ENCODE assay signal across 10 cellular contexts in the genomic region with DNA sequence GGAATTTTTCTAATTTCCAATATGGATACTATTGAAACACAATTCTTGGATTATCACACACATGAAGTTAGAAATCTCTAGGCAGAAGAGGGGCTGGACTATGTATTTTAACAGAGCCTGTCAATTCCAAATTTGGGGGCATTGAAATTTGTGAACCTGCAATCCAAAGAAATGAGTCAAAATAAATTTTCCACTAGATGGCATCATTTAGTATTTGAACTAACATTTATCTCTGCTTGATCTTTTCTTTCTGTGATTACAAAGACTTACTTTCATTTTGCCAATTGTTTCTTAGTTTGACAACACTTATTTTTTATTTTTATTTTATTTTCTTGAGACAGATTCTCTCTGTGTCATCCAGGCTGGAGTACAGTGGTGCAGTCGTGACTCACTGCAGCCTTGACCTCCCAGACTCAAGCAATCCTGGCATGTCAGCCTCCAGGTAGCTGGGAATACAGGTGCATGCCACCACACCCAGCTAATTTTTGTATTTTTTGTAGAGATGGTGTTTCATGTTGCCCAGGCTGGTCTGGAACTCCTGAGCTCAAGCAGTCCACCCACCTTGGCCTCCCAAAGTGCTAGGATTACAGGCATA. TPM values are rescaled to one million over a fixed set of nuclear protein-coding genes. Genes with fewer than 3 reads are reported as not detected.
DNase-seq lines count a peak whose midpoint lies in the region; ATAC-seq and TF ChIP-seq lines count a peak whose summit lies in the region.
"Had no signal": no experiment of that assay in that cellular context is flagged by ENCODE, and none has a peak within 500 bp of the region (broad histone marks: within the 10 kb centered on the region; RNA-seq: fewer than 3 reads in every experiment).

No MANE protein-coding gene starts in this region.

- H3K79me2 ChIP-seq in MM.1S (ENCODE audit: low read length) (peaks cover 21% of the 10 kb centered on the region), neural cell (replicated peaks; ENCODE audit: insufficient read depth, low read length) (peaks cover 19% of the 10 kb centered on the region)

- DNase-seq in NCI-H1694 treated with DMSO at 0.1 percent for 48 hours (lab: John Stamatoyannopoulos, UW) (peak; percentile 17), NCI-H1694 (lab: John Stamatoyannopoulos, UW) (no peak), MM.1S (peak; percentile 43), retina (no peak)
- DNase-seq in effector memory CD4-positive, alpha-beta T cell = no peak
- DNase-seq: testis had no signal

- H3K4me1 Mint-ChIP-seq in brain = peaks cover 41% of the 10 kb centered on the region

- peak; percentile 68 for TF ChIP-seq RAD21 in neural cell (conservative IDR thresholded peaks at IDR 0.05)

- peak; percentile 36 for TF ChIP-seq CTCF in MM.1S (IDR thresholded peaks at IDR 0.05; ENCODE audit: low read length)
- TF ChIP-seq CTCF in brain (conservative IDR thresholded peaks at IDR 0.05) = peak; percentile 53 to 61
- TF ChIP-seq CTCF in neural cell (IDR thresholded peaks at IDR 0.05; ENCODE audit: poor library complexity, severe bottlenecking) = peak; percentile 64

- peaks cover 6% of the 10 kb centered on the region for H3K27me3 Mint-ChIP-seq in brain
- H3K27me3 Mint-ChIP-seq: CD8-positive, alpha-beta memory T cell had no signal

- H3K4me3 ChIP-seq in MM.1S (ENCODE audit: low read length) = no peak overlapping the region
- H3K4me3 ChIP-seq in neural cell (ENCODE audit: low read length) = no peak overlapping the region
- no peak overlapping the region for H3K4me3 ChIP-seq in effector memory CD4-positive, alpha-beta T cell (ENCODE audit: insufficient read depth, low read depth, low read length, poor library complexity, severe bottlenecking)
- H3K4me3 ChIP-seq: testis had no signal

- H3K9ac ChIP-seq in MM.1S (ENCODE audit: low read length) (no peak overlapping the region), neural cell (ENCODE audit: low read length) (no peak overlapping the region)

- H3K27ac ChIP-seq in MM.1S (ENCODE audit: low read length) = no peak overlapping the region
- no peak overlapping the region for H3K27ac ChIP-seq in neural cell (ENCODE audit: low read length)
- H3K27ac ChIP-seq in effector memory CD4-positive, alpha-beta T cell (ENCODE audit: insufficient read depth, low read length, poor library complexity, severe bottlenecking) = no peak overlapping the region
- H3K27ac ChIP-seq: testis had no signal

- peak overlapping the region; percentile 31 to 99 (median 47) for H3K27ac Mint-ChIP-seq in brain

- H3K4me2 ChIP-seq in MM.1S (ENCODE audit: low read depth, low read length) = peak overlapping the region; percentile 8; the same call in 1 of the 2 replicates
- H3K4me2 ChIP-seq in neural cell (ENCODE audit: low read length) = no peak overlapping the region

- H3K27me3 ChIP-seq in MM.1S (replicated peaks; ENCODE audit: insufficient read depth, low read length) (no peaks in the 10 kb centered on the region), neural cell (ENCODE audit: insufficient read depth, low read depth, low read length) (no peaks in the 10 kb centered on the region)
- no peaks in the 10 kb centered on the region for H3K27me3 ChIP-seq in effector memory CD4-positive, alpha-beta T cell (replicated peaks; ENCODE audit: control insufficient read depth, insufficient read depth, low read length, poor library complexity, severe bottlenecking)
- H3K27me3 ChIP-seq: testis had no signal

- H3K4me1 ChIP-seq in MM.1S (ENCODE audit: low read length) = peaks cover 19% of the 10 kb centered on the region
- peaks cover 5% of the 10 kb centered on the region for H3K4me1 ChIP-seq in effector memory CD4-positive, alpha-beta T cell (ENCODE audit: control insufficient read depth, insufficient read depth, low read length, poor library complexity, severe bottlenecking)

- H2AFZ ChIP-seq in MM.1S (ENCODE audit: low read length) (no peak overlapping the region), neural cell (ENCODE audit: low read depth, low read length) (no peak overlapping the region)

- H3F3A ChIP-seq in MM.1S (ENCODE audit: insufficient read depth, low read length) (peaks cover 11% of the 10 kb centered on the region), neural cell (ENCODE audit: insufficient read depth, low read length, poor library complexity, severe bottlenecking) (no peaks in the 10 kb centered on the region)

- H3K9me2 ChIP-seq in MM.1S (replicated peaks; ENCODE audit: insufficient read depth, low read length) (no peaks in the 10 kb centered on the region), neural cell (ENCODE audit: insufficient read depth, low read length) (no peaks in the 10 kb centered on the region)

- peak overlapping the region; percentile 31 to 81 (median 44) for H3K4me3 Mint-ChIP-seq in brain

- H3K36me3 ChIP-seq in MM.1S (replicated peaks; ENCODE audit: insufficient read depth, low read length) (no peaks in the 10 kb centered on the region; the same call in 1 of the 2 replicates), neural cell (ENCODE audit: insufficient read depth, low read length) (no peaks in the 10 kb centered on the region)
- no peaks in the 10 kb centered on the region for H3K36me3 ChIP-seq in effector memory CD4-positive, alpha-beta T cell (ENCODE audit: control insufficient read depth, insufficient read depth, low read length)

- H3K9me3 ChIP-seq in MM.1S (replicated peaks; ENCODE audit: insufficient read depth, low read length) = no peaks in the 10 kb centered on the region
- no peaks in the 10 kb centered on the region for H3K9me3 ChIP-seq in neural cell (ENCODE audit: low read length)
- no peaks in the 10 kb centered on the region for H3K9me3 ChIP-seq in effector memory CD4-positive, alpha-beta T cell (ENCODE audit: control insufficient read depth, low read length)
- H3K9me3 ChIP-seq: testis had no signal

- no peak for TF ChIP-seq EP300 in neural cell (conservative IDR thresholded peaks at IDR 0.05; ENCODE audit: poor library complexity, severe bottlenecking)

- H3K36me3 Mint-ChIP-seq in brain = peaks cover under 1% of the 10 kb centered on the region

- H4K20me1 ChIP-seq in MM.1S (ENCODE audit: insufficient read depth, low read length) = no peaks in the 10 kb centered on the region
- no peaks in the 10 kb centered on the region for H4K20me1 ChIP-seq in neural cell (ENCODE audit: insufficient read depth)

- no peaks in the 10 kb centered on the region for H3K9me3 Mint-ChIP-seq in brain
- H3K9me3 Mint-ChIP-seq: CD8-positive, alpha-beta memory T cell had no signal

- no peak for ATAC-seq in GM18907 (IDR thresholded peaks at IDR 0.05; ENCODE audit: unreplicated experiment)

TF ChIP-seq in neural cell, 6 proteins besides CTCF, POLR2A, EP300 and RAD21:
- TF ChIP-seq POLR2AphosphoS5 (IDR thresholded peaks at IDR 0.05) = no peak
- peak; percentile 72 for TF ChIP-seq SMC3 (conservative IDR thresholded peaks at IDR 0.05; ENCODE audit: poor library complexity)

RNA-seq across cellular contexts. Expression of gene PYURF, which starts 2.7 kb away (rescaled TPM):
- polyA plus RNA-seq in brain (ENCODE audit: insufficient read depth, low read depth, low replicate concordance) (40.8 TPM), neural cell (251 and 287 TPM in 2 replicates)
- polyA minus RNA-seq in neural cell = 74.2 and 81.1 TPM in 2 replicates

Comparison
In these comparisons a context has a peak if more than half of its experiments do, and no peak if none do; other contexts are left out.
1. DNase-seq: peak in NCI-H1694 treated with DMSO at 0.1 percent for 48 hours (single experiment) and MM.1S (single experiment); none in NCI-H1694 (single experiment), retina (single experiment) and effector memory CD4-positive, alpha-beta T cell (0 of 3).
2. Peak in every context shown above with its lines, with median percentiles within 50 percentile points of each other: CTCF ChIP-seq.